8 cellular contexts compared by ENCODE assay signal in genomic region chr19:35741216-35741541, GRCh38. TPM values are rescaled to one million over a fixed set of nuclear protein-coding genes. Genes with fewer than 3 reads are reported as not detected.
DNase-seq lines count a peak whose midpoint lies in the region; ATAC-seq and TF ChIP-seq lines count a peak whose summit lies in the region.
"Had no signal": no experiment of that assay in that cellular context is flagged by ENCODE, and none has a peak within 500 bp of the region (broad histone marks: within the 10 kb centered on the region; RNA-seq: fewer than 3 reads in every experiment).

No MANE protein-coding gene starts in this region.

- in situ Hi-C loops in HAP-1 (cut with MboI; ENCODE audit: low sequenced_read_pairs) = no loop called here

- peaks cover 11% of the 10 kb centered on the region for H3K4me1 ChIP-seq in HAP-1
- peaks cover 0 to 54% (median 20%) of the 10 kb centered on the region in 3 donors for H3K4me1 ChIP-seq in gastroesophageal sphincter

- no peak for ATAC-seq in T-helper 17 cell
- ATAC-seq in gastroesophageal sphincter = no peak
- no peak for ATAC-seq in GM19467 (IDR thresholded peaks at IDR 0.05; ENCODE audit: unreplicated experiment)

- peaks cover 4% of the 10 kb centered on the region for H3K36me3 Mint-ChIP-seq in T-helper 17 cell (ENCODE audit: low read depth)

- H3K4me3 ChIP-seq in HAP-1 (peak overlapping the region; percentile 57), gastroesophageal sphincter (peak overlapping the region; percentile 39 to 60), skin epidermis (peak overlapping the region; percentile 42 to 57 (median 52))

- DNase-seq in HAP-1 (ENCODE audit: low spot score in 2 of 2) = no peak
- DNase-seq in T-helper 17 cell = no peak
- no peak for DNase-seq in SW480 (ENCODE audit: low spot score)
- no peak for DNase-seq in NCI-H187 (lab: John Stamatoyannopoulos, UW)

- TF ChIP-seq EP300 in gastroesophageal sphincter (IDR thresholded peaks at IDR 0.05) = no peak

- H3K27me3 ChIP-seq in HAP-1 (ENCODE audit: low read depth) (no peaks in the 10 kb centered on the region), gastroesophageal sphincter (no peaks in the 10 kb centered on the region)

- peak overlapping the region; percentile 96 for H3K4me3 Mint-ChIP-seq in T-helper 17 cell

- H3K4me1 Mint-ChIP-seq in T-helper 17 cell = peaks cover 52% of the 10 kb centered on the region

- H3K27ac ChIP-seq in gastroesophageal sphincter (peak overlapping the region; percentile 54 to 91 (median 87)), skin epidermis (peak overlapping the region in 20 of 21 experiments; percentile 39 to 99 (median 79))

- peak overlapping the region; percentile 100 for H3K27ac Mint-ChIP-seq in T-helper 17 cell

- H3K9me3 ChIP-seq in HAP-1 (no peaks in the 10 kb centered on the region), T-helper 17 cell (ENCODE audit: control insufficient read depth, low read length, poor library complexity, severe bottlenecking) (no peaks in the 10 kb centered on the region), gastroesophageal sphincter (no peaks in the 10 kb centered on the region)

- H3K36me3 ChIP-seq in HAP-1 (replicated peaks) = peaks cover 32% of the 10 kb centered on the region
- peaks cover 0 to 47% of the 10 kb centered on the region in 2 donors for H3K36me3 ChIP-seq in gastroesophageal sphincter

- no peaks in the 10 kb centered on the region for H3K27me3 Mint-ChIP-seq in T-helper 17 cell

- TF ChIP-seq CTCF in gastroesophageal sphincter (IDR thresholded peaks at IDR 0.05) = no peak

- WGBS in gastroesophageal sphincter (ENCODE audit: low coverage in 1 of 2), 2 donors = 30% methylated on average over 2 of the region's 13 CpGs; no CpG with 5 or more reads in 1 of the 2 donors

- no peak for TF ChIP-seq POLR2A in gastroesophageal sphincter (IDR thresholded peaks at IDR 0.05)

RNA-seq across cellular contexts. Expression of gene IGFLR1, which starts 1.1 kb away (rescaled TPM):
- 10 to 100 TPM; 48.1 to 59.0 TPM for total RNA-seq in T-helper 17 cell
- total RNA-seq in gastroesophageal sphincter = 10 to 100 TPM in 1 of 4 donors, 1 to 10 TPM in 3; 4.6 to 14.3 (median 6.7) TPM

RNA-seq across cellular contexts. Expression of gene U2AF1L4, which starts 4.0 kb away (rescaled TPM):
- total RNA-seq in T-helper 17 cell (10 to 100 TPM; 48.1 to 68.2 TPM), gastroesophageal sphincter (10 to 100 TPM in 3 of 4 donors, 1 to 10 TPM in 1; 7.5 to 29.3 (median 23.7) TPM)

RNA-seq across cellular contexts. Expression of gene PSENEN, which starts 4.3 kb away (rescaled TPM):
- total RNA-seq in T-helper 17 cell (10 to 100 TPM; 21.2 to 24.9 TPM), gastroesophageal sphincter (10 to 100 TPM; 20.4 to 35.7 (median 29.5) TPM)

RNA-seq across cellular contexts. Expression of gene LIN37, which starts 7.2 kb away (rescaled TPM):
- total RNA-seq in T-helper 17 cell (10 to 100 TPM; 12.6 to 13.6 TPM), gastroesophageal sphincter (10 to 100 TPM; 14.4 to 29.4 (median 18.7) TPM)

RNA-seq across cellular contexts. Expression of gene HSPB6, which starts 15.7 kb away (rescaled TPM):
- total RNA-seq in T-helper 17 cell (not detected), gastroesophageal sphincter (100 to 1,000 TPM in 2 of 4 donors, 10 to 100 TPM in 2; 44.9 to 119 (median 96.6) TPM)
- total RNA-seq: HT1080 had no signal
